4 cellular contexts compared by ENCODE assay signal in genomic region chr7:44539669-44540516, GRCh38.
A peak's percentile ranks its signal among the peaks of the same experiment; 100 is the strongest.
TF ChIP-seq lines count a peak whose summit lies in the region.

No MANE protein-coding gene starts in this region.

TF ChIP-seq in SK-N-SH, 30 proteins besides CTCF, POLR2A, EP300 and RAD21:
- TF ChIP-seq MEF2A (IDR thresholded peaks at IDR 0.05; ENCODE audit: borderline replicate concordance, low read depth) (no peak), RXRA (IDR thresholded peaks at IDR 0.05; ENCODE audit: borderline replicate concordance, low read depth) (no peak), NRF1 (IDR thresholded peaks at IDR 0.05; ENCODE audit: low read depth, low read length) (no peak), RFX5 (IDR thresholded peaks at IDR 0.05; ENCODE audit: low read length) (no peak), SMC3 (IDR thresholded peaks at IDR 0.05; ENCODE audit: low read depth, low read length) (no peak), FOSL2 (IDR thresholded peaks at IDR 0.05; ENCODE audit: borderline replicate concordance, low read depth) (no peak), CHD2 (IDR thresholded peaks at IDR 0.05; ENCODE audit: low read length, partially characterized antibody) (no peak), ELF1 (IDR thresholded peaks at IDR 0.05) (no peak), PBX3 (IDR thresholded peaks at IDR 0.05) (no peak), POLR2AphosphoS5 (IDR thresholded peaks at IDR 0.05; ENCODE audit: low read depth, low read length) (no peak)
- TF ChIP-seq, protein P1, sequence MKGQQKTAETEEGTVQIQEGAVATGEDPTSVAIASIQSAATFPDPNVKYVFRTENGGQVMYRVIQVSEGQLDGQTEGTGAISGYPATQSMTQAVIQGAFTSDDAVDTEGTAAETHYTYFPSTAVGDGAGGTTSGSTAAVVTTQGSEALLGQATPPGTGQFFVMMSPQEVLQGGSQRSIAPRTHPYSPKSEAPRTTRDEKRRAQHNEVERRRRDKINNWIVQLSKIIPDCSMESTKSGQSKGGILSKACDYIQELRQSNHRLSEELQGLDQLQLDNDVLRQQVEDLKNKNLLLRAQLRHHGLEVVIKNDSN (IDR thresholded peaks at IDR 0.05; ENCODE audit: borderline replicate concordance, low read depth), result no peak

TF ChIP-seq in SK-N-SH treated with all-trans-retinoic acid at 6 μM for 48 hours, 23 proteins besides CTCF, POLR2A, EP300 and RAD21:
- no peak for TF ChIP-seq ISL1 (CRISPR knock-in tag; IDR thresholded peaks at IDR 0.05)
- TF ChIP-seq, protein P2, sequence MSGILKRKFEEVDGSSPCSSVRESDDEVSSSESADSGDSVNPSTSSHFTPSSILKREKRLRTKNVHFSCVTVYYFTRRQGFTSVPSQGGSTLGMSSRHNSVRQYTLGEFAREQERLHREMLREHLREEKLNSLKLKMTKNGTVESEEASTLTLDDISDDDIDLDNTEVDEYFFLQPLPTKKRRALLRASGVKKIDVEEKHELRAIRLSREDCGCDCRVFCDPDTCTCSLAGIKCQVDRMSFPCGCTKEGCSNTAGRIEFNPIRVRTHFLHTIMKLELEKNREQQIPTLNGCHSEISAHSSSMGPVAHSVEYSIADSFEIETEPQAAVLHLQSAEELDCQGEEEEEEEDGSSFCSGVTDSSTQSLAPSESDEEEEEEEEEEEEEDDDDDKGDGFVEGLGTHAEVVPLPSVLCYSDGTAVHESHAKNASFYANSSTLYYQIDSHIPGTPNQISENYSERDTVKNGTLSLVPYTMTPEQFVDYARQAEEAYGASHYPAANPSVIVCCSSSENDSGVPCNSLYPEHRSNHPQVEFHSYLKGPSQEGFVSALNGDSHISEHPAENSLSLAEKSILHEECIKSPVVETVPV (CRISPR knock-in tag; IDR thresholded peaks at IDR 0.05), result no peak
- TF ChIP-seq RARB (CRISPR knock-in tag; IDR thresholded peaks at IDR 0.05), result no peak
- no peak for TF ChIP-seq GLIS3 (CRISPR knock-in tag; IDR thresholded peaks at IDR 0.05)
- TF ChIP-seq, protein P3, sequence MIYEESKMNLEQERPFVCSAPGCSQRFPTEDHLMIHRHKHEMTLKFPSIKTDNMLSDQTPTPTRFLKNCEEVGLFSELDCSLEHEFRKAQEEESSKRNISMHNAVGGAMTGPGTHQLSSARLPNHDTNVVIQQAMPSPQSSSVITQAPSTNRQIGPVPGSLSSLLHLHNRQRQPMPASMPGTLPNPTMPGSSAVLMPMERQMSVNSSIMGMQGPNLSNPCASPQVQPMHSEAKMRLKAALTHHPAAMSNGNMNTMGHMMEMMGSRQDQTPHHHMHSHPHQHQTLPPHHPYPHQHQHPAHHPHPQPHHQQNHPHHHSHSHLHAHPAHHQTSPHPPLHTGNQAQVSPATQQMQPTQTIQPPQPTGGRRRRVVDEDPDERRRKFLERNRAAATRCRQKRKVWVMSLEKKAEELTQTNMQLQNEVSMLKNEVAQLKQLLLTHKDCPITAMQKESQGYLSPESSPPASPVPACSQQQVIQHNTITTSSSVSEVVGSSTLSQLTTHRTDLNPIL (CRISPR knock-in tag; IDR thresholded peaks at IDR 0.05; ENCODE audit: low read depth), result no peak
- no peak for TF ChIP-seq ZFP30 (CRISPR knock-in tag; IDR thresholded peaks at IDR 0.05)
- no peak for TF ChIP-seq ESRRG (CRISPR knock-in tag; IDR thresholded peaks at IDR 0.05)
- TF ChIP-seq, protein P4, sequence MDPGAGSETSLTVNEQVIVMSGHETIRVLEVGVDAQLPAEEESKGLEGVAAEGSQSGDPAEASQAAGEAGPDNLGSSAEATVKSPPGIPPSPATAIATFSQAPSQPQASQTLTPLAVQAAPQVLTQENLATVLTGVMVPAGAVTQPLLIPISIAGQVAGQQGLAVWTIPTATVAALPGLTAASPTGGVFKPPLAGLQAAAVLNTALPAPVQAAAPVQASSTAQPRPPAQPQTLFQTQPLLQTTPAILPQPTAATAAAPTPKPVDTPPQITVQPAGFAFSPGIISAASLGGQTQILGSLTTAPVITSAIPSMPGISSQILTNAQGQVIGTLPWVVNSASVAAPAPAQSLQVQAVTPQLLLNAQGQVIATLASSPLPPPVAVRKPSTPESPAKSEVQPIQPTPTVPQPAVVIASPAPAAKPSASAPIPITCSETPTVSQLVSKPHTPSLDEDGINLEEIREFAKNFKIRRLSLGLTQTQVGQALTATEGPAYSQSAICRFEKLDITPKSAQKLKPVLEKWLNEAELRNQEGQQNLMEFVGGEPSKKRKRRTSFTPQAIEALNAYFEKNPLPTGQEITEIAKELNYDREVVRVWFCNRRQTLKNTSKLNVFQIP (CRISPR knock-in tag; IDR thresholded peaks at IDR 0.05; ENCODE audit: borderline replicate concordance, low read depth), result no peak

TF ChIP-seq in HEK293, 187 proteins besides CTCF, POLR2A, EP300 and RAD21:
- TF ChIP-seq PRDM4 (tag by site-specific recombination; IDR thresholded peaks at IDR 0.05) (no peak), ZIC2 (tag by site-specific recombination; IDR thresholded peaks at IDR 0.05) (peak; percentile 54; the same call in 1 of the 2 replicates)

TF ChIP-seq in HepG2, 621 proteins besides CTCF, POLR2A, EP300 and RAD21:
- TF ChIP-seq NFKB2 (CRISPR knock-in tag; IDR thresholded peaks at IDR 0.05; ENCODE audit: borderline replicate concordance), result 0 out of 2 replicates have a peak, but pooled peaks have one; percentile 4
- no peak for TF ChIP-seq ZNF569 (CRISPR knock-in tag; IDR thresholded peaks at IDR 0.05; ENCODE audit: borderline replicate concordance)
- 0 out of 2 replicates have a peak, but pooled peaks have one; percentile 16 for TF ChIP-seq ZMYM4 (CRISPR knock-in tag; IDR thresholded peaks at IDR 0.05)
- peak; percentile 83 for TF ChIP-seq ZBTB38 (CRISPR knock-in tag; IDR thresholded peaks at IDR 0.05)
- peak; percentile 69; the same call in 1 of the 2 replicates for TF ChIP-seq EED (CRISPR knock-in tag; IDR thresholded peaks at IDR 0.05)
- TF ChIP-seq HINFP (CRISPR knock-in tag; IDR thresholded peaks at IDR 0.05; ENCODE audit: low read depth), result 0 out of 2 replicates have a peak, but pooled peaks have one; percentile 47
- no peak for TF ChIP-seq ZNF557 (CRISPR knock-in tag; IDR thresholded peaks at IDR 0.05)
- TF ChIP-seq HOXA3 (CRISPR knock-in tag; IDR thresholded peaks at IDR 0.05), result no peak
- TF ChIP-seq, protein P5, sequence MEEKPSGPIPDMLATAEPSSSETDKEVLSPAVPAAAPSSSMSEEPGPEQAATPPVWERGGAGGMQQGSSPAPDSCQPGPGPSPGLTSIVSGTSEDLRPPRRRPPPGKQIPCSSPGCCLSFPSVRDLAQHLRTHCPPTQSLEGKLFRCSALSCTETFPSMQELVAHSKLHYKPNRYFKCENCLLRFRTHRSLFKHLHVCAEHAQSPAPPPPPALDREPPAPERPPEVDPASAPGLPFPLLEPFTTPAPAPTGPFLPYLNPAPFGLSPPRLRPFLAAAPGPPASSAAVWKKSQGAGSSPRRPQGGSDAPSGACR (CRISPR knock-in tag; IDR thresholded peaks at IDR 0.05), result no peak
- TF ChIP-seq RBFOX2 (IDR thresholded peaks at IDR 0.05; ENCODE audit: low read depth, low read length), result peak; percentile 45; the same call in 1 of the 2 replicates
